ENCODE assay signal across 12 cellular contexts in the genomic region with DNA sequence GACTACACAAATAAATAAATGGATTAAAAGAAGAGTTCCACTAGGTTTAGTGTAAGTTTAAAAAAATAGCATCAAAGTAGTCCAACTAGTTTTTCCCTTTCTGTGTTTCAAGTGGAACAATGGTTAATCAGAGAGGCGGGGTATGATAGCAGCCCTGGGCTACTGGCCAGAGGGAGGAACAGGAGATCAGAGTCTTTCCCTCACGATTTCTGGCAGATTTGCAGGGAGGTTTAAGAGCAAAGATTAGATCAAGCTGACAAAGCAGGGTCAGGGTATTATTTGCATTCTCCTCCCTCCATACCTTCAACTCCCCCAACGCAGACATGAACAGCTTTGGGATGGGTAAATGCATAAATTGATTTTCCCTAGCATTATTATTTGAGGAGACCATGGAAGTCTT.
DNase-seq lines count a peak whose midpoint lies in the region; ATAC-seq and TF ChIP-seq lines count a peak whose summit lies in the region.
"Had no signal": no experiment of that assay in that cellular context is flagged by ENCODE, and none has a peak within 500 bp of the region (broad histone marks: within the 10 kb centered on the region; RNA-seq: fewer than 3 reads in every experiment).

No MANE protein-coding gene starts in this region.

- ATAC-seq in Panc1, result peak; percentile 88

- H3K4me2 ChIP-seq in skeletal muscle satellite cell (ENCODE audit: low read length), result peak overlapping the region; percentile 65

- H3K36me3 ChIP-seq in Panc1 (ENCODE audit: control insufficient read depth, insufficient read depth, low read length) (no peaks in the 10 kb centered on the region), skeletal muscle satellite cell (ENCODE audit: insufficient read depth, low read length) (no peaks in the 10 kb centered on the region)
- H3K36me3 ChIP-seq: esophagus squamous epithelium, vagina had no signal

- no peak overlapping the region for H3K9ac ChIP-seq in skeletal muscle satellite cell (ENCODE audit: low read depth, low read length)

- no peak overlapping the region for H3K27ac ChIP-seq in Panc1 (ENCODE audit: low read length)
- H3K27ac ChIP-seq: HL-60 had no signal

- no peaks in the 10 kb centered on the region for H3K36me3 Mint-ChIP-seq in endothelial cell (ENCODE audit: low read depth, unreplicated experiment)

- no peak overlapping the region for H3K4me3 ChIP-seq in Panc1 (ENCODE audit: low read depth in 2 of 2, low read length in 2 of 2)
- no peak overlapping the region for H3K4me3 ChIP-seq in skeletal muscle satellite cell (ENCODE audit: low read length)
- H3K4me3 ChIP-seq: esophagus squamous epithelium, vagina had no signal

- POLR2A ChIA-PET in Panc1 (lab: Charles Lee), result no interaction called here

- no peaks in the 10 kb centered on the region for H3K9me3 Mint-ChIP-seq in endothelial cell (ENCODE audit: unreplicated experiment)

- intact Hi-C loops in Panc1 (cut with micrococcal nuclease; ENCODE audit: unreplicated experiment), result no loop called here

- no peaks in the 10 kb centered on the region for H3K4me1 Mint-ChIP-seq in endothelial cell (ENCODE audit: unreplicated experiment)

- H3K4me1 ChIP-seq in Panc1 (ENCODE audit: control insufficient read depth, insufficient read depth, low read length) (peaks cover 8% of the 10 kb centered on the region), skeletal muscle satellite cell (ENCODE audit: control insufficient read depth, insufficient read depth, low read length) (peaks cover 14% of the 10 kb centered on the region)
- H3K4me1 ChIP-seq: vagina had no signal

- no peak overlapping the region for H3K27ac Mint-ChIP-seq in endothelial cell (ENCODE audit: unreplicated experiment)

- TF ChIP-seq CTCF in Panc1 (IDR thresholded peaks at IDR 0.05) (no peak), endothelial cell (IDR thresholded peaks at IDR 0.05; ENCODE audit: unreplicated experiment) (no peak)

- BruUV-seq in Panc1 (replicated peaks; lab: Mats Ljungman, UMichigan), result no TSS peak

- no peaks in the 10 kb centered on the region for H3K27me3 Mint-ChIP-seq in endothelial cell (ENCODE audit: unreplicated experiment)

- no peak overlapping the region for H3K4me3 Mint-ChIP-seq in endothelial cell (ENCODE audit: unreplicated experiment)

- H3K27me3 ChIP-seq in Panc1 (ENCODE audit: control insufficient read depth, insufficient read depth, low read length), result no peaks in the 10 kb centered on the region
- H3K27me3 ChIP-seq in skeletal muscle satellite cell (ENCODE audit: control insufficient read depth, insufficient read depth, low read length), result no peaks in the 10 kb centered on the region
- H3K27me3 ChIP-seq: vagina had no signal

- CTCF ChIA-PET in Panc1 (lab: Charles Lee), result no interaction called here

- DNase-seq in EL (peak; percentile 18), Panc1 (ENCODE audit: low read depth, low spot score) (no peak), hepatic stellate cell (ENCODE audit: low spot score) (peak; percentile 5), amniotic stem cell (lab: John Stamatoyannopoulos, UW) (no peak), endothelial cell (ENCODE audit: low spot score) (no peak)
- no peak for DNase-seq in activated CD4-positive, alpha-beta T cell treated with anti-CD3 and anti-CD28 coated beads for 1 hour
- no peak for DNase-seq in activated CD8-positive, alpha-beta memory T cell treated with anti-CD3 and anti-CD28 coated beads, Interleukin-2, amount 50 U/mL, for 48 hours
- DNase-seq: esophagus squamous epithelium, NCI-H2081 treated with DMSO at 0.1 percent for 48 hours had no signal

- in situ Hi-C loops in Panc1 (cut with HindIII; ENCODE audit: low pct_unique_long_range_greater_than_20kb, low sequenced_read_pairs), result no loop called here

- no peaks in the 10 kb centered on the region for H3K9me3 ChIP-seq in Panc1 (ENCODE audit: control insufficient read depth, insufficient read depth, low read depth, low read length)
- no peaks in the 10 kb centered on the region for H3K9me3 ChIP-seq in skeletal muscle satellite cell (replicated peaks; ENCODE audit: low read length)
- H3K9me3 ChIP-seq: esophagus squamous epithelium, vagina had no signal

Comparison
In these comparisons a context has a peak if more than half of its experiments do, and no peak if none do; other contexts are left out.
1. DNase-seq: peak in EL (single experiment) and hepatic stellate cell (single experiment); none in Panc1 (single experiment), amniotic stem cell (single experiment), endothelial cell (single experiment), activated CD4-positive, alpha-beta T cell treated with anti-CD3 and anti-CD28 coated beads for 1 hour (single experiment) and activated CD8-positive, alpha-beta memory T cell treated with anti-CD3 and anti-CD28 coated beads, Interleukin-2, amount 50 U/mL, for 48 hours (single experiment).